ENCODE assay signal across 1 cellular context in the genomic region with DNA sequence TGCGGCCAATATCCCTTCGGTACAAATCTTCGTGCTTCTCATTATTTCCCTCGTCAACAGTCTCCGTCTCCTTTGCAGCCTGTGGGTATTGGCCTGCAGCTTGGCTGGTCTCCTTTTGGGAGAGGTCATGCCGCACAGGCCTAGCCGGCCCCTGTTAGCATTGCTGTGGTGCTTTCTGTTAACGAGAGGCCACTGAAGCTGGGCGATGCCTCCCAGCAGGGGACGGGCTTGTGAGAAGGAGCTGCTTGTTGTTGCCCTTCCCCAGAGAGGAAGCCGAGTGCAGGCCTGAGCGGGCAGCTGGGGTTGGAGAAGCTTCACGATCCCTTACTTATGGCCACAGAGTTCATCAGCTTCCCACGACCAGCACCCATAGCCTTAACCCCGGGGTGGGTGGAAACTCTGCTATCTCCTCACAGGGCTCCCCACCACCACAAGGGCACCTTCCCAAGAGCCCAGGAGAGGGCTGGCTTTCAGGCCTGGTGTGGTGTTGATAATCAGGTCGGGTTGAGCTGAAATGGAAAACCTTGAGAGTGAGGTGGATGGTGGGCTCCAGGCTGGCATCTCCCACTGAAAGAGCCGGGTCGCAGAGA.
TF ChIP-seq lines count a peak whose summit lies in the region.

No MANE protein-coding gene starts in this region.

TF ChIP-seq in IMR-90, 13 proteins besides CTCF, POLR2A, EP300 and RAD21 (continued from another document):
- TF ChIP-seq MXI1 (IDR thresholded peaks at IDR 0.05; ENCODE audit: borderline replicate concordance, low read depth, low read length) (no peak), BHLHE40 (IDR thresholded peaks at IDR 0.05; ENCODE audit: low read depth, low read length) (no peak), CEBPB (IDR thresholded peaks at IDR 0.05; ENCODE audit: low read depth, low read length) (no peak), MAZ (IDR thresholded peaks at IDR 0.05; ENCODE audit: borderline replicate concordance, low read depth, low read length) (no peak), CHD1 (IDR thresholded peaks at IDR 0.05; ENCODE audit: low read depth, low read length) (no peak), FOS (IDR thresholded peaks at IDR 0.05; ENCODE audit: low read depth, low read length) (no peak), MAFK (IDR thresholded peaks at IDR 0.05; ENCODE audit: low read depth, low read length) (no peak), NFE2L2 (IDR thresholded peaks at IDR 0.05; ENCODE audit: low read depth, low read length) (no peak), RFX5 (IDR thresholded peaks at IDR 0.05; ENCODE audit: low read depth, low read length) (no peak)
- TF ChIP-seq, protein P1, sequence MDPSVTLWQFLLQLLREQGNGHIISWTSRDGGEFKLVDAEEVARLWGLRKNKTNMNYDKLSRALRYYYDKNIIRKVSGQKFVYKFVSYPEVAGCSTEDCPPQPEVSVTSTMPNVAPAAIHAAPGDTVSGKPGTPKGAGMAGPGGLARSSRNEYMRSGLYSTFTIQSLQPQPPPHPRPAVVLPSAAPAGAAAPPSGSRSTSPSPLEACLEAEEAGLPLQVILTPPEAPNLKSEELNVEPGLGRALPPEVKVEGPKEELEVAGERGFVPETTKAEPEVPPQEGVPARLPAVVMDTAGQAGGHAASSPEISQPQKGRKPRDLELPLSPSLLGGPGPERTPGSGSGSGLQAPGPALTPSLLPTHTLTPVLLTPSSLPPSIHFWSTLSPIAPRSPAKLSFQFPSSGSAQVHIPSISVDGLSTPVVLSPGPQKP (IDR thresholded peaks at IDR 0.05; ENCODE audit: borderline replicate concordance, low read depth, low read length), result no peak
- TF ChIP-seq, protein P2, sequence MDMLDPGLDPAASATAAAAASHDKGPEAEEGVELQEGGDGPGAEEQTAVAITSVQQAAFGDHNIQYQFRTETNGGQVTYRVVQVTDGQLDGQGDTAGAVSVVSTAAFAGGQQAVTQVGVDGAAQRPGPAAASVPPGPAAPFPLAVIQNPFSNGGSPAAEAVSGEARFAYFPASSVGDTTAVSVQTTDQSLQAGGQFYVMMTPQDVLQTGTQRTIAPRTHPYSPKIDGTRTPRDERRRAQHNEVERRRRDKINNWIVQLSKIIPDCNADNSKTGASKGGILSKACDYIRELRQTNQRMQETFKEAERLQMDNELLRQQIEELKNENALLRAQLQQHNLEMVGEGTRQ (IDR thresholded peaks at IDR 0.05; ENCODE audit: low read depth, low read length), result no peak
